Comparison of ENCODE assay signal across 3 cellular contexts in the genomic region with DNA sequence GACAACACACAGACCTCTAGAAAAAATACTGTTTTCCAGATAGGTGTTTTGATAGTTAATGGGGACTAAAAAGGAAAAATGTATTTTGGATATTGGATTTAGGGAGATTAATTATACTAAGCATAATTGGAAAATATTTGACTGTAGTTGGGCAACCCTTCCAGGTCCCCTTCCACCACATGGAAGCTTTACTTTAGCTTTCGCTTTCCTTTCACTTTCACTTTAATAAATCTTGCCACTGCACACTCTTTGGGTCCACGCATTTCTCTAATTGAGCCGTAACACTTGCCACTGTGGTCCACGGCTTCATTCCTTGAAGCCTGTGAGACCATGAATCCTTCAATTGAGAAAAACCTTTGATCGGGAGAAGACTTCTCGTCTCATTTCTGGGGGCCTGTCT.
TF ChIP-seq lines count a peak whose summit lies in the region.

No MANE protein-coding gene starts in this region.

TF ChIP-seq in SK-N-SH, 30 proteins besides CTCF, POLR2A, EP300 and RAD21 (continues in another document):
- TF ChIP-seq NFIC (IDR thresholded peaks at IDR 0.05; ENCODE audit: borderline replicate concordance) (no peak), FOXJ3 (CRISPR knock-in tag; IDR thresholded peaks at IDR 0.05) (no peak), RCOR1 (IDR thresholded peaks at IDR 0.05; ENCODE audit: low read length) (no peak), GABPA (IDR thresholded peaks at IDR 0.05; ENCODE audit: low read depth) (no peak), NRF1 (IDR thresholded peaks at IDR 0.05; ENCODE audit: low read depth, low read length) (no peak), TCF12 (IDR thresholded peaks at IDR 0.05) (no peak), ELF1 (IDR thresholded peaks at IDR 0.05) (no peak), FOSL2 (IDR thresholded peaks at IDR 0.05; ENCODE audit: borderline replicate concordance, low read depth) (no peak), RFX5 (IDR thresholded peaks at IDR 0.05; ENCODE audit: low read length) (no peak), FOXM1 (IDR thresholded peaks at IDR 0.05; ENCODE audit: low read depth) (no peak), MAX (IDR thresholded peaks at IDR 0.05; ENCODE audit: low read depth) (no peak), SIN3A (IDR thresholded peaks at IDR 0.05; ENCODE audit: borderline replicate concordance, low read depth, low read length) (no peak), JUND (IDR thresholded peaks at IDR 0.05) (no peak), IRF3 (IDR thresholded peaks at IDR 0.05; ENCODE audit: low read depth, low read length) (no peak)
- TF ChIP-seq, protein P1, sequence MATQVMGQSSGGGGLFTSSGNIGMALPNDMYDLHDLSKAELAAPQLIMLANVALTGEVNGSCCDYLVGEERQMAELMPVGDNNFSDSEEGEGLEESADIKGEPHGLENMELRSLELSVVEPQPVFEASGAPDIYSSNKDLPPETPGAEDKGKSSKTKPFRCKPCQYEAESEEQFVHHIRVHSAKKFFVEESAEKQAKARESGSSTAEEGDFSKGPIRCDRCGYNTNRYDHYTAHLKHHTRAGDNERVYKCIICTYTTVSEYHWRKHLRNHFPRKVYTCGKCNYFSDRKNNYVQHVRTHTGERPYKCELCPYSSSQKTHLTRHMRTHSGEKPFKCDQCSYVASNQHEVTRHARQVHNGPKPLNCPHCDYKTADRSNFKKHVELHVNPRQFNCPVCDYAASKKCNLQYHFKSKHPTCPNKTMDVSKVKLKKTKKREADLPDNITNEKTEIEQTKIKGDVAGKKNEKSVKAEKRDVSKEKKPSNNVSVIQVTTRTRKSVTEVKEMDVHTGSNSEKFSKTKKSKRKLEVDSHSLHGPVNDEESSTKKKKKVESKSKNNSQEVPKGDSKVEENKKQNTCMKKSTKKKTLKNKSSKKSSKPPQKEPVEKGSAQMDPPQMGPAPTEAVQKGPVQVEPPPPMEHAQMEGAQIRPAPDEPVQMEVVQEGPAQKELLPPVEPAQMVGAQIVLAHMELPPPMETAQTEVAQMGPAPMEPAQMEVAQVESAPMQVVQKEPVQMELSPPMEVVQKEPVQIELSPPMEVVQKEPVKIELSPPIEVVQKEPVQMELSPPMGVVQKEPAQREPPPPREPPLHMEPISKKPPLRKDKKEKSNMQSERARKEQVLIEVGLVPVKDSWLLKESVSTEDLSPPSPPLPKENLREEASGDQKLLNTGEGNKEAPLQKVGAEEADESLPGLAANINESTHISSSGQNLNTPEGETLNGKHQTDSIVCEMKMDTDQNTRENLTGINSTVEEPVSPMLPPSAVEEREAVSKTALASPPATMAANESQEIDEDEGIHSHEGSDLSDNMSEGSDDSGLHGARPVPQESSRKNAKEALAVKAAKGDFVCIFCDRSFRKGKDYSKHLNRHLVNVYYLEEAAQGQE (IDR thresholded peaks at IDR 0.05; ENCODE audit: low read depth, low read length) = no peak

TF ChIP-seq in SK-N-SH treated with all-trans-retinoic acid at 6 μM for 48 hours, 23 proteins besides CTCF, POLR2A, EP300 and RAD21 (continues in another document):
- no peak for TF ChIP-seq TCF4 (CRISPR knock-in tag; IDR thresholded peaks at IDR 0.05; ENCODE audit: borderline replicate concordance)
- TF ChIP-seq SNAI2 (CRISPR knock-in tag; IDR thresholded peaks at IDR 0.05) = no peak
- TF ChIP-seq ARNTL (CRISPR knock-in tag; IDR thresholded peaks at IDR 0.05; ENCODE audit: borderline replicate concordance, low read depth) = no peak
- TF ChIP-seq POU6F1 (CRISPR knock-in tag; IDR thresholded peaks at IDR 0.05; ENCODE audit: borderline replicate concordance, low read depth) = no peak
- no peak for TF ChIP-seq ZNF70 (CRISPR knock-in tag; IDR thresholded peaks at IDR 0.05)
- no peak for TF ChIP-seq TOX (CRISPR knock-in tag; IDR thresholded peaks at IDR 0.05; ENCODE audit: borderline replicate concordance)
- TF ChIP-seq, protein P2, sequence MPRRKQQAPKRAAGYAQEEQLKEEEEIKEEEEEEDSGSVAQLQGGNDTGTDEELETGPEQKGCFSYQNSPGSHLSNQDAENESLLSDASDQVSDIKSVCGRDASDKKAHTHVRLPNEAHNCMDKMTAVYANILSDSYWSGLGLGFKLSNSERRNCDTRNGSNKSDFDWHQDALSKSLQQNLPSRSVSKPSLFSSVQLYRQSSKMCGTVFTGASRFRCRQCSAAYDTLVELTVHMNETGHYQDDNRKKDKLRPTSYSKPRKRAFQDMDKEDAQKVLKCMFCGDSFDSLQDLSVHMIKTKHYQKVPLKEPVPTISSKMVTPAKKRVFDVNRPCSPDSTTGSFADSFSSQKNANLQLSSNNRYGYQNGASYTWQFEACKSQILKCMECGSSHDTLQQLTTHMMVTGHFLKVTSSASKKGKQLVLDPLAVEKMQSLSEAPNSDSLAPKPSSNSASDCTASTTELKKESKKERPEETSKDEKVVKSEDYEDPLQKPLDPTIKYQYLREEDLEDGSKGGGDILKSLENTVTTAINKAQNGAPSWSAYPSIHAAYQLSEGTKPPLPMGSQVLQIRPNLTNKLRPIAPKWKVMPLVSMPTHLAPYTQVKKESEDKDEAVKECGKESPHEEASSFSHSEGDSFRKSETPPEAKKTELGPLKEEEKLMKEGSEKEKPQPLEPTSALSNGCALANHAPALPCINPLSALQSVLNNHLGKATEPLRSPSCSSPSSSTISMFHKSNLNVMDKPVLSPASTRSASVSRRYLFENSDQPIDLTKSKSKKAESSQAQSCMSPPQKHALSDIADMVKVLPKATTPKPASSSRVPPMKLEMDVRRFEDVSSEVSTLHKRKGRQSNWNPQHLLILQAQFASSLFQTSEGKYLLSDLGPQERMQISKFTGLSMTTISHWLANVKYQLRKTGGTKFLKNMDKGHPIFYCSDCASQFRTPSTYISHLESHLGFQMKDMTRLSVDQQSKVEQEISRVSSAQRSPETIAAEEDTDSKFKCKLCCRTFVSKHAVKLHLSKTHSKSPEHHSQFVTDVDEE (CRISPR knock-in tag; IDR thresholded peaks at IDR 0.05) = no peak
- no peak for TF ChIP-seq RARB (CRISPR knock-in tag; IDR thresholded peaks at IDR 0.05)
- no peak for TF ChIP-seq ZC3H10 (CRISPR knock-in tag; IDR thresholded peaks at IDR 0.05)
- TF ChIP-seq ZFP3 (CRISPR knock-in tag; IDR thresholded peaks at IDR 0.05) = no peak
- TF ChIP-seq CREB5 (CRISPR knock-in tag; IDR thresholded peaks at IDR 0.05; ENCODE audit: low read depth) = no peak
- TF ChIP-seq CSDC2 (CRISPR knock-in tag; IDR thresholded peaks at IDR 0.05) = no peak
- no peak for TF ChIP-seq ZFP30 (CRISPR knock-in tag; IDR thresholded peaks at IDR 0.05)
- no peak for TF ChIP-seq ESRRG (CRISPR knock-in tag; IDR thresholded peaks at IDR 0.05)
- no peak for TF ChIP-seq GLIS3 (CRISPR knock-in tag; IDR thresholded peaks at IDR 0.05)

TF ChIP-seq in HepG2, 621 proteins besides CTCF, POLR2A, EP300 and RAD21:
- TF ChIP-seq ZFP36L2 (CRISPR knock-in tag; IDR thresholded peaks at IDR 0.05) (no peak), ZNF589 (CRISPR knock-in tag; conservative IDR thresholded peaks at IDR 0.05) (no peak), CEBPZ (IDR thresholded peaks at IDR 0.05; ENCODE audit: low read length) (no peak), ZSCAN21 (CRISPR knock-in tag; IDR thresholded peaks at IDR 0.05; ENCODE audit: borderline replicate concordance) (no peak), DRAP1 (CRISPR knock-in tag; IDR thresholded peaks at IDR 0.05) (no peak)
